In the genomic region with DNA sequence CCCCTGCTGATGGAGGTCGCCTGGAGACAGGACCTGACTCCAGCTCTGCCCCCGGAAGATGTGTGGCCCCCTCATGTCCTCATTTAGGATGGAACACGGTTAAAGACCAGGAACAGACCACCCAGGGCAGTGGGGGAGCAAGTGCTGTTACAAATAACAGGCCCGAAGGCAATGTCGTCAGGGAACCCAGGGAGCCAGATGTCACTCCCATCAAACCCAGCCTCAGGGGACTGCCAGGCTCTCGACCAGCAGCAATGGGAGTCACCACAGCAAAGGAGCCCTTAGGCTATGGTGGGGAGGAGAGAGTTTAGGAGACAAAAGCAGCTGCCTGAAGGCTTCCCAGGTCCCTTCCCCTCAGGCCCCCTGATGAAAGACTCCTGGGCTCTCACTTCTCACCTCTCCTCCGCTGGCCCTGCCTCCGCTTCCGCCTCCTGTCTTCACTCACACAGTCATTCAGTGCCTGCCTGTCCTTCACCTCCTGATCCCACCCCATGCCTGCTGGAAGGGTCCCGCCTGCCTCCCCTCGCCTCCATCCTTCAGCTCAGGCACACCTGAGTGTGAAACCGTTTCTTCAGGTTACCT, we compare ENCODE assay signal across 8 cellular contexts. TPM values are rescaled to one million over a fixed set of nuclear protein-coding genes. Genes with fewer than 3 reads are reported as not detected.
DNase-seq lines count a peak whose midpoint lies in the region; ATAC-seq and TF ChIP-seq lines count a peak whose summit lies in the region.

No MANE protein-coding gene starts in this region.

- WGBS in psoas muscle, 3 donors: 57 to 61% (median 60%) methylated on average over 12 of the region's 12 CpGs

- intact Hi-C loops in breast epithelium (cut with DNase I; ENCODE audit: low total_unique reads) (loop anchor here (5.0 to 10.0 kb wide), 2 partner anchors 213 to 356 kb away; partner anchors contain the start of gene RPL3), psoas muscle (cut with DNase I) (loop anchor here (2.0 to 5.0 kb wide), 6 partner anchors 25 to 356 kb away; partner anchors contain the start of genes MIEF1 (in 1 of the 2) and RPL3 (in 1 of the 2))

- H3K4me3 ChIP-seq in breast epithelium: peak overlapping the region in 1 of 3 donors; percentile 56
- peak overlapping the region; percentile 54 for H3K4me3 ChIP-seq in psoas muscle

- TF ChIP-seq CTCF in breast epithelium (IDR thresholded peaks at IDR 0.05) (no peak), psoas muscle (IDR thresholded peaks at IDR 0.05) (no peak)

- in situ Hi-C loops in G401 (cut with HindIII; ENCODE audit: low sequenced_read_pairs) (no loop called here), KBM-7 (cut with MboI; ENCODE audit: low pct_unique_long_range_greater_than_20kb, low sequenced_read_pairs) (loop anchor here (25.0 kb wide), 1 partner anchor 809 kb away; the partner anchor contains the start of gene ADSL)

- H3K9me3 ChIP-seq in breast epithelium (no peaks in the 10 kb centered on the region), psoas muscle (no peaks in the 10 kb centered on the region)

- no peaks in the 10 kb centered on the region for H3K27me3 ChIP-seq in breast epithelium
- no peaks in the 10 kb centered on the region for H3K27me3 ChIP-seq in psoas muscle (ENCODE audit: insufficient read depth in 3 of 3, low read length in 2 of 3)

- DNase-seq in G401 (ENCODE audit: low spot score): peak; percentile 38
- peak; percentile 71 for DNase-seq in NCI-H1694 (lab: John Stamatoyannopoulos, UW)
- no peak for DNase-seq in breast epithelium (ENCODE audit: low spot score in 2 of 2)
- DNase-seq in psoas muscle: peak in 1 of 2 donors; percentile 55
- no peak for DNase-seq in KBM-7
- DNase-seq in iPS-NIHi11 (ENCODE audit: low spot score): no peak
- DNase-seq in inferior parietal cortex (ENCODE audit: extremely low spot score): no peak

- ATAC-seq in psoas muscle: no peak
- ATAC-seq in GM18909 (IDR thresholded peaks at IDR 0.05; ENCODE audit: poor library complexity, unreplicated experiment): no peak

- TF ChIP-seq POLR2A in breast epithelium (IDR thresholded peaks at IDR 0.05): no peak

- peaks cover 20 to 29% of the 10 kb centered on the region in 2 donors for H3K4me1 ChIP-seq in breast epithelium
- peaks cover 55% of the 10 kb centered on the region for H3K4me1 ChIP-seq in psoas muscle

- peak overlapping the region; percentile 73 to 84 for H3K27ac ChIP-seq in breast epithelium
- peak overlapping the region; percentile 100 for H3K27ac ChIP-seq in psoas muscle

- H3K36me3 ChIP-seq in breast epithelium (no peaks in the 10 kb centered on the region), psoas muscle (ENCODE audit: insufficient read depth in 1 of 2, low read depth in 1 of 2) (peaks cover 0 to 44% of the 10 kb centered on the region in 2 donors)

RNA-seq across cellular contexts. Expression of gene RPS19BP1, which starts 4.4 kb away (rescaled TPM):
- 195 and 293 TPM in 2 replicates for total RNA-seq in G401 (2014; rRNA removed; shearing (Covaris generic))
- total RNA-seq in breast epithelium: 100 to 1,000 TPM; 112 to 177 (median 159) TPM
- 10 to 100 TPM; 34.0 to 52.6 (median 42.6) TPM for total RNA-seq in psoas muscle
- 100 to 1,000 TPM; 143 to 313 (median 186) TPM for polyA plus RNA-seq in psoas muscle

RNA-seq across cellular contexts. Expression of gene ATF4, which starts 7.8 kb away (rescaled TPM):
- 359 and 398 TPM in 2 replicates for total RNA-seq in G401 (2014; rRNA removed; shearing (Covaris generic))
- total RNA-seq in breast epithelium (100 to 1,000 TPM; 339 to 403 (median 347) TPM), psoas muscle (100 to 1,000 TPM; 246 to 839 (median 408) TPM)
- 1,000 to 10,000 TPM; 1,006 to 1,369 (median 1,295) TPM for polyA plus RNA-seq in psoas muscle

RNA-seq across cellular contexts. Expression of gene MIEF1, which starts 26.1 kb away (rescaled TPM):
- total RNA-seq in G401 (2014; rRNA removed; shearing (Covaris generic)): 23.5 and 32.1 TPM in 2 replicates
- total RNA-seq in breast epithelium: 10 to 100 TPM; 19.7 to 24.3 (median 22.9) TPM
- 10 to 100 TPM in 2 of 4 donors, 1 to 10 TPM in 2; 8.6 to 18.7 (median 13.3) TPM for total RNA-seq in psoas muscle
- 10 to 100 TPM in 2 of 3 donors, 1 to 10 TPM in 1; 7.4 to 20.9 (median 14.0) TPM for polyA plus RNA-seq in psoas muscle

RNA-seq across cellular contexts. Expression of gene CACNA1I, which starts 42.4 kb away (rescaled TPM):
- 0.10 TPM in 1 of 2 replicates, not detected in the other for total RNA-seq in G401 (2014; rRNA removed; shearing (Covaris generic))
- under 1 TPM; 0.32 to 0.44 (median 0.33) TPM for total RNA-seq in breast epithelium
- under 1 TPM in 2 of 4 donors, not detected in 2; 0.04 to 0.06 TPM for total RNA-seq in psoas muscle
- under 1 TPM; 0.01 to 0.14 (median 0.01) TPM for polyA plus RNA-seq in psoas muscle

Comparison
In these comparisons a context has a peak if more than half of its experiments do, and no peak if none do; other contexts are left out.
1. DNase-seq: peak in G401 (single experiment) and NCI-H1694 (single experiment); none in breast epithelium (0 of 2), KBM-7 (single experiment), iPS-NIHi11 (single experiment) and inferior parietal cortex (single experiment).